Comparison of ENCODE assay signal across 21 cellular contexts in the genomic region with DNA sequence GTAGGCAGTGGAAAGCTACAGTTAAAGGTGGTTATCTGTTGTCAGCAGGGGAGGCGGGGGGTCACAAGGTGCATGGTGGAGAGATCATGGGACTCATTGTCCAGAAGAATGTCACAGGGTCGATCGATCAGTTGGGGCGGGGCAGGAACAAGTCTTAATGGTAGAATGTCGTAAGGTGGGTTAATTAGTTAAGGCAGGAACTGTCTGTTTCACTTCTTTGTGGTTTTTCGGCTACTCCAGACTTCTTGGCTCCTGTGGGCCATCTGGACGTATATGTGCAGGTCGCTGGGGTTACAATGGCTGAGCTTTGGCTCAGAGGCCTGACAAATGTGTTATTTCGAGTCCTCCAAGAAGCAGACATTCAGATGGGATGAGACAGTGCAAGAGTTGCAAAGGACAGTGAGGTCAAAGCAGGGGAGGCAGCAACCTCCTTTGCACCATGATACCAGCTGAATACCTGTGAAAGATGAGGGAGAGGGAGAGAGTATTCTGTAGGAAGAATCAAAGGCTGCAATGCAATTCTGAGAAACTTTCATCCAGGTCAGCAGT.
A peak's percentile ranks its signal among the peaks of the same experiment; 100 is the strongest.
DNase-seq lines count a peak whose midpoint lies in the region; ATAC-seq and TF ChIP-seq lines count a peak whose summit lies in the region.
"Had no signal": no experiment of that assay in that cellular context is flagged by ENCODE, and none has a peak within 500 bp of the region (broad histone marks: within the 10 kb centered on the region; RNA-seq: fewer than 3 reads in every experiment).

No MANE protein-coding gene starts in this region.

- TF ChIP-seq CTCF in endothelial cell (IDR thresholded peaks at IDR 0.05; ENCODE audit: unreplicated experiment): no peak
- TF ChIP-seq CTCF in progenitor cell of endocrine pancreas (IDR thresholded peaks at IDR 0.05; ENCODE audit: unreplicated experiment): no peak
- no peak for TF ChIP-seq CTCF in tibial nerve (IDR thresholded peaks at IDR 0.05)

- no peak for ATAC-seq in GM19467 (IDR thresholded peaks at IDR 0.05; ENCODE audit: unreplicated experiment)
- no peak for ATAC-seq in HG02840 (IDR thresholded peaks at IDR 0.05; ENCODE audit: low FRiP score, unreplicated experiment)
- ATAC-seq: A549, GM23338, HCT116 had no signal

- H3K36me3 Mint-ChIP-seq in endothelial cell (ENCODE audit: low read depth, unreplicated experiment) (peaks cover 10% of the 10 kb centered on the region), progenitor cell of endocrine pancreas (ENCODE audit: insufficient read depth) (no peaks in the 10 kb centered on the region)
- H3K36me3 Mint-ChIP-seq: CD4-positive, alpha-beta memory T cell had no signal

- no peaks in the 10 kb centered on the region for H3K27me3 ChIP-seq in tibial nerve

- peaks cover 10% of the 10 kb centered on the region for H3K27me3 Mint-ChIP-seq in endothelial cell (ENCODE audit: unreplicated experiment)
- peaks cover 2% of the 10 kb centered on the region for H3K27me3 Mint-ChIP-seq in progenitor cell of endocrine pancreas
- H3K27me3 Mint-ChIP-seq: CD4-positive, alpha-beta memory T cell had no signal

- no peaks in the 10 kb centered on the region for H3K36me3 ChIP-seq in tibial nerve

- H3K4me1 Mint-ChIP-seq in endothelial cell (ENCODE audit: unreplicated experiment) (no peaks in the 10 kb centered on the region), progenitor cell of endocrine pancreas (ENCODE audit: low read depth) (peaks cover 10% of the 10 kb centered on the region)
- H3K4me1 Mint-ChIP-seq: CD4-positive, alpha-beta memory T cell; GM23338 had no signal

- H3K27ac Mint-ChIP-seq in endothelial cell (ENCODE audit: unreplicated experiment) (peak overlapping the region; percentile 12), progenitor cell of endocrine pancreas (peak overlapping the region; percentile 69)
- H3K27ac Mint-ChIP-seq: CD4-positive, alpha-beta memory T cell; GM23338; H9 had no signal

- WGBS in tibial nerve, 2 donors: 67 to 70% methylated on average over 9 of the region's 9 CpGs

- no peak overlapping the region for H3K4me3 Mint-ChIP-seq in endothelial cell (ENCODE audit: unreplicated experiment)
- H3K4me3 Mint-ChIP-seq in progenitor cell of endocrine pancreas (ENCODE audit: low read depth): no peak overlapping the region
- H3K4me3 Mint-ChIP-seq: CD4-positive, alpha-beta memory T cell; GM23338; H9 had no signal

- H3K27ac ChIP-seq in tibial nerve: no peak overlapping the region
- H3K27ac ChIP-seq: A549 had no signal

- no peaks in the 10 kb centered on the region for H3K9me3 ChIP-seq in tibial nerve
- H3K9me3 ChIP-seq: A549 had no signal

- TF ChIP-seq EP300 in tibial nerve (IDR thresholded peaks at IDR 0.05): no peak

- TF ChIP-seq POLR2A in tibial nerve (IDR thresholded peaks at IDR 0.05): no peak

- H3K4me1 ChIP-seq in tibial nerve: no peaks in the 10 kb centered on the region
- H3K4me1 ChIP-seq: A549 had no signal

- peak; percentile 13 for DNase-seq in OCI-M1 (lab: John Stamatoyannopoulos, UW)
- no peak for DNase-seq in endothelial cell (ENCODE audit: low spot score)
- peak; percentile 45 for DNase-seq in mucosa of gallbladder (ENCODE audit: low spot score)
- no peak for DNase-seq in progenitor cell of endocrine pancreas (ENCODE audit: low spot score, unreplicated experiment)
- DNase-seq in Kasumi-1 (lab: John Stamatoyannopoulos, UW): no peak
- DNase-seq in tibial nerve (ENCODE audit: low spot score in 2 of 2): no peak
- DNase-seq: 8988T; ACHN; C1 segment of cervical spinal cord; Calu3; CD4-positive, alpha-beta memory T cell; COR-L47; DMS53; DMS79 treated with DMSO at 0.1 percent for 48 hours; GF-D8; H9 had no signal

- H3K4me3 ChIP-seq in tibial nerve: no peak overlapping the region
- H3K4me3 ChIP-seq: A549, GM23338 had no signal

- peaks cover 43% of the 10 kb centered on the region for H3K9me3 Mint-ChIP-seq in endothelial cell (ENCODE audit: unreplicated experiment)
- peaks cover 4% of the 10 kb centered on the region for H3K9me3 Mint-ChIP-seq in progenitor cell of endocrine pancreas (ENCODE audit: low read depth)
- H3K9me3 Mint-ChIP-seq: H9 had no signal

Comparison
In these comparisons a context has a peak if more than half of its experiments do, and no peak if none do; other contexts are left out.
1. DNase-seq: peak in OCI-M1 (single experiment) and mucosa of gallbladder (single experiment); none in endothelial cell (single experiment), progenitor cell of endocrine pancreas (single experiment), Kasumi-1 (0 of 2) and tibial nerve (0 of 2).